1 cellular context compared by ENCODE assay signal in genomic region chr16:57801856-57802634, GRCh38.
A peak's percentile ranks its signal among the peaks of the same experiment; 100 is the strongest.
TF ChIP-seq lines count a peak whose summit lies in the region.

Gene KIFC3 (minus strand): TSS chr16:57802491. CDS start chr16:57798243, 4,248 bp downstream.

TF ChIP-seq in GM12878, 131 proteins besides CTCF, POLR2A, EP300 and RAD21 (continued from another document):
- no peak for TF ChIP-seq ELK1 (IDR thresholded peaks at IDR 0.05; ENCODE audit: low read depth, low read length)
- TF ChIP-seq DPF2 (IDR thresholded peaks at IDR 0.05) = 0 out of 2 replicates have a peak, but pooled peaks have one; percentile 48
- no peak for TF ChIP-seq E2F4 (IDR thresholded peaks at IDR 0.05; ENCODE audit: low read depth, low read length)
- 0 out of 2 replicates have a peak, but pooled peaks have one; percentile 12 for TF ChIP-seq NR2F1 (conservative IDR thresholded peaks at IDR 0.05)
- TF ChIP-seq SKIL (IDR thresholded peaks at IDR 0.05; ENCODE audit: low read depth, poor library complexity, severe bottlenecking) = no peak
- TF ChIP-seq USF1 (IDR thresholded peaks at IDR 0.05; ENCODE audit: borderline replicate concordance, extremely low read length, insufficient read depth, low read depth, low read length) = no peak
- no peak for TF ChIP-seq SPI1 (IDR thresholded peaks at IDR 0.05; ENCODE audit: borderline replicate concordance, insufficient read depth, low read depth, low read length)
- TF ChIP-seq BACH1 (IDR thresholded peaks at IDR 0.05; ENCODE audit: borderline replicate concordance) = peak; percentile 36; the same call in 1 of the 2 replicates
- TF ChIP-seq GATAD2B (conservative IDR thresholded peaks at IDR 0.05; ENCODE audit: low read depth) = peak; percentile 41; the same call in 1 of the 2 replicates
- no peak for TF ChIP-seq RBBP5 (conservative IDR thresholded peaks at IDR 0.05)
- TF ChIP-seq IKZF1 (conservative IDR thresholded peaks at IDR 0.05) = 0 out of 2 replicates have a peak, but pooled peaks have one; percentile 22
- TF ChIP-seq YBX1 (IDR thresholded peaks at IDR 0.05) = no peak
- TF ChIP-seq FOXK2 (IDR thresholded peaks at IDR 0.05) = no peak
- TF ChIP-seq ZNF207 (IDR thresholded peaks at IDR 0.05; ENCODE audit: borderline replicate concordance) = no peak
